In genomic region chr1:2505461-2505994, GRCh38 we compare ENCODE assay signal across 3 cellular contexts.
A peak's percentile ranks its signal among the peaks of the same experiment; 100 is the strongest.
TF ChIP-seq lines count a peak whose summit lies in the region.

No MANE protein-coding gene starts in this region.

TF ChIP-seq in SK-N-SH treated with all-trans-retinoic acid at 6 μM for 48 hours, 23 proteins besides CTCF, POLR2A, EP300 and RAD21:
- TF ChIP-seq ZNF8 (CRISPR knock-in tag; IDR thresholded peaks at IDR 0.05) (no peak), ZFP3 (CRISPR knock-in tag; IDR thresholded peaks at IDR 0.05) (no peak), BACH2 (CRISPR knock-in tag; IDR thresholded peaks at IDR 0.05; ENCODE audit: borderline replicate concordance) (no peak), TOX (CRISPR knock-in tag; IDR thresholded peaks at IDR 0.05; ENCODE audit: borderline replicate concordance) (no peak), PATZ1 (CRISPR knock-in tag; IDR thresholded peaks at IDR 0.05; ENCODE audit: borderline replicate concordance) (no peak), POU6F1 (CRISPR knock-in tag; IDR thresholded peaks at IDR 0.05; ENCODE audit: borderline replicate concordance, low read depth) (no peak), ZC3H10 (CRISPR knock-in tag; IDR thresholded peaks at IDR 0.05) (no peak), RARB (CRISPR knock-in tag; IDR thresholded peaks at IDR 0.05) (no peak)

TF ChIP-seq in SK-N-SH, 30 proteins besides CTCF, POLR2A, EP300 and RAD21:
- TF ChIP-seq FOXJ3 (CRISPR knock-in tag; IDR thresholded peaks at IDR 0.05) (no peak), RFX5 (IDR thresholded peaks at IDR 0.05; ENCODE audit: low read length) (no peak), MEF2A (IDR thresholded peaks at IDR 0.05; ENCODE audit: borderline replicate concordance, low read depth) (no peak), ELF1 (IDR thresholded peaks at IDR 0.05) (no peak), IRF3 (IDR thresholded peaks at IDR 0.05; ENCODE audit: low read depth, low read length) (no peak), JUND (IDR thresholded peaks at IDR 0.05) (no peak), POLR2AphosphoS5 (IDR thresholded peaks at IDR 0.05; ENCODE audit: low read depth, low read length) (no peak), USF2 (IDR thresholded peaks at IDR 0.05; ENCODE audit: borderline replicate concordance, low read depth, low read length) (no peak)

TF ChIP-seq in H1, 55 proteins besides CTCF, POLR2A, EP300 and RAD21:
- TF ChIP-seq MAFK (IDR thresholded peaks at IDR 0.05; ENCODE audit: low read depth, low read length): no peak
- TF ChIP-seq POLR2AphosphoS5 (IDR thresholded peaks at IDR 0.05; ENCODE audit: low read depth, low read length): peak; percentile 44; the same call in 1 of the 2 replicates
